In the genomic region with DNA sequence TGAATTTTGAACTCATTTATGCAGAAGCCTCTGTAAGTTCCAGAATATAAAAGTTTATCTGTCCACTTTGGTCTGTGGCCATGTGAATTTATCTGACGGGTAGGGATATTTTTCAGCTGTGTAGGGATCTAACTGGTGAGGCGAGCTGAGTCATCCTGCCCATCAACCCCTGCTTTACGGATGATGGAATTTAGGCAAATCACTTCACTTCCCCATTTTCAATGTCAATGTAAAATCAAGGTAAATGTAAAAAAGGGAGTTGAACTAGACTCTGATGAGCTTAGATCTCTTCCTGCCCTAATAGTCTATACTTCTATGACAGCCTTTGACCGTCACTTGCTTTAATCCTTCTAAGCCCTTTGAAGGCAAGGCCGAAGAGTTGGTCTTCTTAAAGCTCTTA, we compare ENCODE assay signal across 9 cellular contexts. TPM values are rescaled to one million over a fixed set of nuclear protein-coding genes. Genes with fewer than 3 reads are reported as not detected.
A peak's percentile ranks its signal among the peaks of the same experiment; 100 is the strongest.
DNase-seq lines count a peak whose midpoint lies in the region; ATAC-seq and TF ChIP-seq lines count a peak whose summit lies in the region.
"Had no signal": no experiment of that assay in that cellular context is flagged by ENCODE, and none has a peak within 500 bp of the region (broad histone marks: within the 10 kb centered on the region; RNA-seq: fewer than 3 reads in every experiment).

No MANE protein-coding gene starts in this region.

- H3K9me2 ChIP-seq in GM23338 (ENCODE audit: insufficient read depth) (no peaks in the 10 kb centered on the region), SU-DHL-6 (replicated peaks; ENCODE audit: insufficient read depth, low read length) (no peaks in the 10 kb centered on the region)

- H3K27ac Mint-ChIP-seq in GM23338, result no peak overlapping the region
- peak overlapping the region; percentile 65 to 93 (median 87) for H3K27ac Mint-ChIP-seq in naive B cell

- H3K9ac ChIP-seq in SU-DHL-6 (ENCODE audit: low read length), result peak overlapping the region; percentile 100
- H3K9ac ChIP-seq: KMS-11 had no signal

- H4K20me1 ChIP-seq in GM23338 (replicated peaks; ENCODE audit: insufficient read depth) (no peaks in the 10 kb centered on the region), SU-DHL-6 (ENCODE audit: low read depth, low read length) (no peaks in the 10 kb centered on the region; the same call in 1 of the 2 replicates)

- H3K9me3 Mint-ChIP-seq in GM23338 (no peaks in the 10 kb centered on the region), naive B cell (no peaks in the 10 kb centered on the region)

- H3K4me2 ChIP-seq in GM23338 (no peak overlapping the region), SU-DHL-6 (ENCODE audit: low read depth, low read length, poor library complexity, severe bottlenecking) (peak overlapping the region; percentile 92)
- H3K4me2 ChIP-seq: KMS-11 had no signal

- H3K4me3 ChIP-seq in GM08714 (ENCODE audit: low read length), result peak overlapping the region; percentile 95; the same call in 1 of the 2 replicates
- H3K4me3 ChIP-seq in GM23338, result no peak overlapping the region
- H3K4me3 ChIP-seq in SU-DHL-6 (ENCODE audit: insufficient read depth, low read length, poor library complexity, severe bottlenecking), result peak overlapping the region; percentile 94

- no peaks in the 10 kb centered on the region for H3K79me2 ChIP-seq in GM23338 (replicated peaks; ENCODE audit: insufficient read depth)
- peaks cover 81% of the 10 kb centered on the region for H3K79me2 ChIP-seq in SU-DHL-6 (ENCODE audit: insufficient read depth, low read length)

- no peak overlapping the region for H3K27ac ChIP-seq in GM23338 (ENCODE audit: low read depth)
- peak overlapping the region; percentile 98 for H3K27ac ChIP-seq in SU-DHL-6 (ENCODE audit: low read depth, low read length)
- H3K27ac ChIP-seq: KMS-11 had no signal

- H3K9me3 ChIP-seq in SU-DHL-6 (ENCODE audit: insufficient read depth, low read length), result no peaks in the 10 kb centered on the region

- H3K36me3 Mint-ChIP-seq in GM23338 (ENCODE audit: low read depth) (no peaks in the 10 kb centered on the region; the same call in 2 of the 3 replicates), naive B cell (no peaks in the 10 kb centered on the region)

- peaks cover 29% of the 10 kb centered on the region for H3K4me1 ChIP-seq in GM23338 (ENCODE audit: insufficient read depth)

- H3K4me3 Mint-ChIP-seq in GM23338, result no peak overlapping the region
- H3K4me3 Mint-ChIP-seq in naive B cell, result peak overlapping the region in 7 of 8 donors; percentile 37 to 95 (median 57)

- H3F3A ChIP-seq in GM23338 (replicated peaks; ENCODE audit: low read depth), result peaks cover 9% of the 10 kb centered on the region
- peaks cover 51% of the 10 kb centered on the region for H3F3A ChIP-seq in SU-DHL-6 (ENCODE audit: insufficient read depth)

- TF ChIP-seq CTCF in GM23338 (conservative IDR thresholded peaks at IDR 0.05; ENCODE audit: low read depth in 2 of 2), result no peak
- TF ChIP-seq CTCF in SU-DHL-6 (IDR thresholded peaks at IDR 0.05; ENCODE audit: insufficient read depth, low read length, poor library complexity, severe bottlenecking), result no peak

- H2AFZ ChIP-seq in GM23338 (peak overlapping the region; percentile 73; the same call in 1 of the 2 replicates), SU-DHL-6 (ENCODE audit: low read depth, low read length, severe bottlenecking) (peak overlapping the region; percentile 8)

- H3K36me3 ChIP-seq in GM23338 (ENCODE audit: insufficient read depth), result no peaks in the 10 kb centered on the region
- H3K36me3 ChIP-seq in SU-DHL-6 (ENCODE audit: low read length), result peaks cover 8% of the 10 kb centered on the region

- DNase-seq in GM23338 (ENCODE audit: low spot score), result no peak
- DNase-seq in naive B cell, result peak; percentile 72
- DNase-seq in NK-92 treated with Interleukin-12 subunit alpha and Interleukin-12 subunit beta, amount 100 ng/mL, for 24 hours (lab: John Stamatoyannopoulos, UW), result no peak
- no peak for DNase-seq in DMS79 treated with DMSO at 0.1 percent for 48 hours (lab: John Stamatoyannopoulos, UW)
- no peak for DNase-seq in HK-2 (ENCODE audit: unreplicated experiment)

- ATAC-seq in GM23338 (no peak), naive B cell (ENCODE audit: low read depth in 2 of 2) (peak; percentile 29 to 33), HG02884 (IDR thresholded peaks at IDR 0.05; ENCODE audit: unreplicated experiment) (no peak)

- peaks cover 34% of the 10 kb centered on the region for H3K4me1 Mint-ChIP-seq in GM23338
- H3K4me1 Mint-ChIP-seq in naive B cell, result peaks cover 25 to 45% (median 42%) of the 10 kb centered on the region in 3 donors

- H3K27me3 Mint-ChIP-seq in GM23338 (ENCODE audit: insufficient read depth, low read depth, poor library complexity) (peaks cover 29% of the 10 kb centered on the region), naive B cell (no peaks in the 10 kb centered on the region)

- H3K27me3 ChIP-seq in GM23338 (ENCODE audit: insufficient read depth) (peaks cover 45% of the 10 kb centered on the region), SU-DHL-6 (ENCODE audit: low read length) (no peaks in the 10 kb centered on the region)

TF ChIP-seq in GM23338, 12 proteins besides CTCF, POLR2A, EP300 and RAD21 (continues in another document):
- TF ChIP-seq, protein P1, sequence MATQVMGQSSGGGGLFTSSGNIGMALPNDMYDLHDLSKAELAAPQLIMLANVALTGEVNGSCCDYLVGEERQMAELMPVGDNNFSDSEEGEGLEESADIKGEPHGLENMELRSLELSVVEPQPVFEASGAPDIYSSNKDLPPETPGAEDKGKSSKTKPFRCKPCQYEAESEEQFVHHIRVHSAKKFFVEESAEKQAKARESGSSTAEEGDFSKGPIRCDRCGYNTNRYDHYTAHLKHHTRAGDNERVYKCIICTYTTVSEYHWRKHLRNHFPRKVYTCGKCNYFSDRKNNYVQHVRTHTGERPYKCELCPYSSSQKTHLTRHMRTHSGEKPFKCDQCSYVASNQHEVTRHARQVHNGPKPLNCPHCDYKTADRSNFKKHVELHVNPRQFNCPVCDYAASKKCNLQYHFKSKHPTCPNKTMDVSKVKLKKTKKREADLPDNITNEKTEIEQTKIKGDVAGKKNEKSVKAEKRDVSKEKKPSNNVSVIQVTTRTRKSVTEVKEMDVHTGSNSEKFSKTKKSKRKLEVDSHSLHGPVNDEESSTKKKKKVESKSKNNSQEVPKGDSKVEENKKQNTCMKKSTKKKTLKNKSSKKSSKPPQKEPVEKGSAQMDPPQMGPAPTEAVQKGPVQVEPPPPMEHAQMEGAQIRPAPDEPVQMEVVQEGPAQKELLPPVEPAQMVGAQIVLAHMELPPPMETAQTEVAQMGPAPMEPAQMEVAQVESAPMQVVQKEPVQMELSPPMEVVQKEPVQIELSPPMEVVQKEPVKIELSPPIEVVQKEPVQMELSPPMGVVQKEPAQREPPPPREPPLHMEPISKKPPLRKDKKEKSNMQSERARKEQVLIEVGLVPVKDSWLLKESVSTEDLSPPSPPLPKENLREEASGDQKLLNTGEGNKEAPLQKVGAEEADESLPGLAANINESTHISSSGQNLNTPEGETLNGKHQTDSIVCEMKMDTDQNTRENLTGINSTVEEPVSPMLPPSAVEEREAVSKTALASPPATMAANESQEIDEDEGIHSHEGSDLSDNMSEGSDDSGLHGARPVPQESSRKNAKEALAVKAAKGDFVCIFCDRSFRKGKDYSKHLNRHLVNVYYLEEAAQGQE (IDR thresholded peaks at IDR 0.05; ENCODE audit: unreplicated experiment), result no peak
- TF ChIP-seq JUNB (IDR thresholded peaks at IDR 0.05; ENCODE audit: unreplicated experiment) (no peak), ZNF331 (CRISPR knock-in tag; IDR thresholded peaks at IDR 0.05; ENCODE audit: low read depth) (no peak), STAT1 (IDR thresholded peaks at IDR 0.05; ENCODE audit: unreplicated experiment) (no peak), ZNF114 (CRISPR knock-in tag; IDR thresholded peaks at IDR 0.05) (no peak), EZH2phosphoT487 (IDR thresholded peaks at IDR 0.05; ENCODE audit: unreplicated experiment) (no peak), EZH2 (IDR thresholded peaks at IDR 0.05; ENCODE audit: low read depth, unreplicated experiment) (no peak), NANOG (IDR thresholded peaks at IDR 0.05; ENCODE audit: borderline replicate concordance) (no peak), POLR2AphosphoS5 (IDR thresholded peaks at IDR 0.05; ENCODE audit: low read depth) (no peak)
- TF ChIP-seq, protein P2, sequence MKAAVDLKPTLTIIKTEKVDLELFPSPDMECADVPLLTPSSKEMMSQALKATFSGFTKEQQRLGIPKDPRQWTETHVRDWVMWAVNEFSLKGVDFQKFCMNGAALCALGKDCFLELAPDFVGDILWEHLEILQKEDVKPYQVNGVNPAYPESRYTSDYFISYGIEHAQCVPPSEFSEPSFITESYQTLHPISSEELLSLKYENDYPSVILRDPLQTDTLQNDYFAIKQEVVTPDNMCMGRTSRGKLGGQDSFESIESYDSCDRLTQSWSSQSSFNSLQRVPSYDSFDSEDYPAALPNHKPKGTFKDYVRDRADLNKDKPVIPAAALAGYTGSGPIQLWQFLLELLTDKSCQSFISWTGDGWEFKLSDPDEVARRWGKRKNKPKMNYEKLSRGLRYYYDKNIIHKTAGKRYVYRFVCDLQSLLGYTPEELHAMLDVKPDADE (IDR thresholded peaks at IDR 0.05), result no peak

RNA-seq across cellular contexts. Expression of a gene that starts 2.6 kb away (rescaled TPM):
- 0.35 TPM in 1 of 2 replicates, not detected in the other for total RNA-seq in GM23338 (2014; rRNA removed; shearing (Covaris generic))
- 0.16 TPM in 1 of 2 replicates, not detected in the other for polyA plus RNA-seq in GM23338 (2016; fragmentation: Nextera tagmentation; extraction: Ambion mirVana)
- under 1 TPM in 3 of 6 donors, not detected in 3; 0.34 to 0.62 (median 0.41) TPM for polyA plus RNA-seq in naive B cell (ENCODE audit: low read depth in 6 of 6)

RNA-seq across cellular contexts. Expression of a gene that starts 2.9 kb away (rescaled TPM):
- total RNA-seq in GM23338 (2014; rRNA removed; shearing (Covaris generic)), result 5.1 and 9.2 TPM in 2 replicates
- polyA plus RNA-seq in GM23338 (2016; fragmentation: Nextera tagmentation; extraction: Ambion mirVana) (1.7 and 2.4 TPM in 2 replicates), naive B cell (ENCODE audit: low read depth in 6 of 6) (1 to 10 TPM; 3.4 to 5.8 (median 4.7) TPM)

RNA-seq across cellular contexts. Expression of a gene that starts 40.5 kb away (rescaled TPM):
- 49.1 and 54.2 TPM in 2 replicates for total RNA-seq in GM23338 (2014; rRNA removed; shearing (Covaris generic))
- polyA plus RNA-seq in GM23338 (2016; fragmentation: Nextera tagmentation; extraction: Ambion mirVana) (71.5 and 83.8 TPM in 2 replicates), naive B cell (ENCODE audit: low read depth in 6 of 6) (100 to 1,000 TPM in 3 of 6 donors, 10 to 100 TPM in 3; 92.7 to 152 (median 106) TPM)

Comparison
In these comparisons a context has a peak if more than half of its experiments do, and no peak if none do; other contexts are left out.
1. ATAC-seq: peak in naive B cell (2 of 2); none in GM23338 (single experiment) and HG02884 (single experiment).